In the genomic region with DNA sequence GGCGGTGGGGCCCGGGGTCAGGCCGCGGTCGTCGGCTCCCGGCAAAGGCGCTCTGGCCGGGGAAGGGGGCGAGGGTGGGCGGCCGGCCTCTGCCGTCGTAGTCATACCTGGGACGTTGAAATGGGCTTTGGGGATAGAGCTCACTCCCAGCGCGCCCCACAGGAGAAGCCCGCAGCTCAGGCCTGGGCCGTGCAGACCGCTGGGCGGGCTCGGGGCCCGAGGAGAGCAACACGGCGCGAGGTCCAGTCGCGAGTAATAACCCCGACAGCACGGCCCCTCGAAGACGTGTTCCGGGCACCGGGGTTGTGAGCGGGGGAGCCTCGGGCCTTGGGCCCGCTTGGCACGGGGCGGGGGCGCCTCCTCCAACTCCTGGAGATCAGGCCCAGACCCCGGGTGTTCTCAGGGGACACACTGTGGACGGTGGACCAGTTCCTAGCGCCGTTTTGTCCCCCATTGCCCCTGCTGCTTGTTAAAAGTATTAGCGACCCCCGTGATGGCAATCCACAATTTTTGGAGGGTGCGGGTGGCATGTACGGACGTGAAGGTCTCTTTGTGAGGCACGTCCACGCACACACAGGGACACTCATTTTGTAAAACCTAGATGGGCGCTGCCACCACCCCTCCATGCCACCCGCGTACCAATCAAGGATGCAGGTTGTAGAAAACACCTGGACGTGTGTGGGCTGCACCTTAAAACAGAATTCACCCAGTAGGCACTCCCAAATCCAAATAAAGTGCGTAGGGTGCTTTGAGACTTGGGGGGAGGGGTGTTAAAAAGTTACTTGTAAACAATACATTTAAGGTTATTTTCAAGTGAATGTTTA, we compare ENCODE assay signal across 16 cellular contexts. TPM values are rescaled to one million over a fixed set of nuclear protein-coding genes. Genes with fewer than 3 reads are reported as not detected.
DNase-seq lines count a peak whose midpoint lies in the region; ATAC-seq and TF ChIP-seq lines count a peak whose summit lies in the region.
"Had no signal": no experiment of that assay in that cellular context is flagged by ENCODE, and none has a peak within 500 bp of the region (broad histone marks: within the 10 kb centered on the region; RNA-seq: fewer than 3 reads in every experiment).

No MANE protein-coding gene starts in this region.

- H3K27ac ChIP-seq in hepatocyte (no peak overlapping the region), neural progenitor cell (no peak overlapping the region), tibial artery (peak overlapping the region; percentile 91 to 98)
- H3K27ac ChIP-seq: colonic mucosa, epithelial cell of prostate, neutrophil had no signal

- peaks cover 100% of the 10 kb centered on the region for H3K27me3 ChIP-seq in hepatocyte
- H3K27me3 ChIP-seq in neural progenitor cell, result peaks cover 100% of the 10 kb centered on the region
- no peaks in the 10 kb centered on the region for H3K27me3 ChIP-seq in tibial artery

- peak overlapping the region; percentile 75 for H3K4me2 ChIP-seq in hepatocyte
- H3K4me2 ChIP-seq in neural progenitor cell, result peak overlapping the region; percentile 74

- in situ Hi-C loops in GM13976 (cut with MboI; ENCODE audit: low sequenced_read_pairs, unreplicated experiment), result loop anchor here (25.0 kb wide), 1 partner anchor 567 kb away; no protein-coding TSS in a partner anchor

- H3K36me3 Mint-ChIP-seq in WTC11, result no peaks in the 10 kb centered on the region
- H3K36me3 Mint-ChIP-seq in neural progenitor cell, result no peaks in the 10 kb centered on the region

- H3K4me1 Mint-ChIP-seq in WTC11, result peaks cover 47% of the 10 kb centered on the region
- H3K4me1 Mint-ChIP-seq in neural progenitor cell, result peaks cover 10% of the 10 kb centered on the region

- H3K4me3 Mint-ChIP-seq in WTC11, result peak overlapping the region; percentile 34
- H3K4me3 Mint-ChIP-seq in neural progenitor cell, result no peak overlapping the region

- H3K9me2 ChIP-seq in hepatocyte (replicated peaks; ENCODE audit: insufficient read depth), result no peaks in the 10 kb centered on the region

- H3K9me3 ChIP-seq in hepatocyte (ENCODE audit: low read depth) (no peaks in the 10 kb centered on the region), neural progenitor cell (ENCODE audit: low read depth) (no peaks in the 10 kb centered on the region), tibial artery (no peaks in the 10 kb centered on the region)
- H3K9me3 ChIP-seq: colonic mucosa, gastroesophageal sphincter, neutrophil, thyroid gland had no signal

- DNase-seq in WTC11 (ENCODE audit: low spot score) (no peak), hepatocyte (ENCODE audit: low spot score) (no peak), neural progenitor cell (ENCODE audit: low spot score) (no peak), tibial artery (peak in 1 of 2 donors; percentile 71), COLO668 (lab: John Stamatoyannopoulos, UW; ENCODE audit: unreplicated experiment) (no peak), GM13976 (ENCODE audit: low spot score) (no peak), hepatic stellate cell (ENCODE audit: low spot score) (no peak)
- DNase-seq: activated CD8-positive, alpha-beta memory T cell treated with anti-CD3 and anti-CD28 coated beads, Interleukin-2, amount 50 U/mL, for 4 hours; colonic mucosa; GDM1; MV-4-11; T1000 had no signal

- TF ChIP-seq CTCF in WTC11 (IDR thresholded peaks at IDR 0.05) (no peak), hepatocyte (IDR thresholded peaks at IDR 0.05; ENCODE audit: poor library complexity) (no peak), neural progenitor cell (IDR thresholded peaks at IDR 0.05) (no peak), tibial artery (IDR thresholded peaks at IDR 0.05) (no peak), GM13976 (IDR thresholded peaks at IDR 0.05; ENCODE audit: borderline replicate concordance, control extremely low read depth, extremely low read depth, insufficient read depth, missing control alignments) (no peak)

- peaks cover 99% of the 10 kb centered on the region for H3K27me3 Mint-ChIP-seq in WTC11 (ENCODE audit: low read depth)
- peaks cover 74% of the 10 kb centered on the region for H3K27me3 Mint-ChIP-seq in neural progenitor cell (ENCODE audit: insufficient read depth, low read depth)

- POLR2A ChIA-PET in WTC11 (lab: Charles Lee), result interaction anchor here (1.0 kb wide), 1 partner anchor 13 kb away, joined by 3 read pairs; no protein-coding TSS in a partner anchor

- H3K36me3 ChIP-seq in hepatocyte (replicated peaks; ENCODE audit: insufficient read depth, low read depth) (no peaks in the 10 kb centered on the region), neural progenitor cell (no peaks in the 10 kb centered on the region), tibial artery (peaks cover 0 to 8% (median 0%) of the 10 kb centered on the region in 3 donors)
- H3K36me3 ChIP-seq: colonic mucosa, gastroesophageal sphincter, neutrophil, thyroid gland had no signal

- H3K9me3 Mint-ChIP-seq in WTC11, result no peaks in the 10 kb centered on the region
- H3K9me3 Mint-ChIP-seq in neural progenitor cell, result no peaks in the 10 kb centered on the region

- H2AFZ ChIP-seq in hepatocyte (no peak overlapping the region), neural progenitor cell (replicated peaks) (no peak overlapping the region)

- H3K79me2 ChIP-seq in hepatocyte, result no peaks in the 10 kb centered on the region
- H3K79me2 ChIP-seq in neural progenitor cell (ENCODE audit: low read depth), result no peaks in the 10 kb centered on the region

- 30% methylated on average over 43 of the region's 56 CpGs for WGBS in hepatocyte (ENCODE audit: low lambda C conversion rate, missing lambda C conversion rate)

- H3K4me3 ChIP-seq in hepatocyte (no peak overlapping the region), neural progenitor cell (peak overlapping the region; percentile 34), tibial artery (peak overlapping the region; percentile 91 to 93)
- H3K4me3 ChIP-seq: colonic mucosa had no signal

- H3K9ac ChIP-seq in neural progenitor cell, result no peak overlapping the region

- CTCF ChIA-PET in WTC11 (lab: Charles Lee), result interaction anchor here (0.6 to 5.8 kb wide), 5 partner anchors 9 to 733 kb away, joined by 3 to 30 read pairs (median 3); no protein-coding TSS in a partner anchor

- H3K4me1 ChIP-seq in hepatocyte (ENCODE audit: insufficient read depth) (peaks cover 22% of the 10 kb centered on the region), neural progenitor cell (peaks cover 20% of the 10 kb centered on the region), tibial artery (peaks cover 0 to 51% (median 27%) of the 10 kb centered on the region in 4 donors)
- H3K4me1 ChIP-seq: colonic mucosa had no signal

- H4K20me1 ChIP-seq in hepatocyte (ENCODE audit: insufficient read depth, poor library complexity, severe bottlenecking), result no peaks in the 10 kb centered on the region
- H4K20me1 ChIP-seq in neural progenitor cell (ENCODE audit: low read depth), result peaks cover 94% of the 10 kb centered on the region

- peaks cover 36% of the 10 kb centered on the region for H3F3A ChIP-seq in neural progenitor cell (ENCODE audit: low read depth)

- H3K27ac Mint-ChIP-seq in WTC11 (no peak overlapping the region), neural progenitor cell (no peak overlapping the region)

- intact Hi-C loops in tibial artery (cut with DNase I; ENCODE audit: low total_unique reads), result no loop called here

- peak; percentile 6 for ATAC-seq in WTC11
- ATAC-seq: gastroesophageal sphincter had no signal

TF ChIP-seq in WTC11, 78 proteins besides CTCF, POLR2A, EP300 and RAD21 (continues in another document):
- TF ChIP-seq, protein P1, sequence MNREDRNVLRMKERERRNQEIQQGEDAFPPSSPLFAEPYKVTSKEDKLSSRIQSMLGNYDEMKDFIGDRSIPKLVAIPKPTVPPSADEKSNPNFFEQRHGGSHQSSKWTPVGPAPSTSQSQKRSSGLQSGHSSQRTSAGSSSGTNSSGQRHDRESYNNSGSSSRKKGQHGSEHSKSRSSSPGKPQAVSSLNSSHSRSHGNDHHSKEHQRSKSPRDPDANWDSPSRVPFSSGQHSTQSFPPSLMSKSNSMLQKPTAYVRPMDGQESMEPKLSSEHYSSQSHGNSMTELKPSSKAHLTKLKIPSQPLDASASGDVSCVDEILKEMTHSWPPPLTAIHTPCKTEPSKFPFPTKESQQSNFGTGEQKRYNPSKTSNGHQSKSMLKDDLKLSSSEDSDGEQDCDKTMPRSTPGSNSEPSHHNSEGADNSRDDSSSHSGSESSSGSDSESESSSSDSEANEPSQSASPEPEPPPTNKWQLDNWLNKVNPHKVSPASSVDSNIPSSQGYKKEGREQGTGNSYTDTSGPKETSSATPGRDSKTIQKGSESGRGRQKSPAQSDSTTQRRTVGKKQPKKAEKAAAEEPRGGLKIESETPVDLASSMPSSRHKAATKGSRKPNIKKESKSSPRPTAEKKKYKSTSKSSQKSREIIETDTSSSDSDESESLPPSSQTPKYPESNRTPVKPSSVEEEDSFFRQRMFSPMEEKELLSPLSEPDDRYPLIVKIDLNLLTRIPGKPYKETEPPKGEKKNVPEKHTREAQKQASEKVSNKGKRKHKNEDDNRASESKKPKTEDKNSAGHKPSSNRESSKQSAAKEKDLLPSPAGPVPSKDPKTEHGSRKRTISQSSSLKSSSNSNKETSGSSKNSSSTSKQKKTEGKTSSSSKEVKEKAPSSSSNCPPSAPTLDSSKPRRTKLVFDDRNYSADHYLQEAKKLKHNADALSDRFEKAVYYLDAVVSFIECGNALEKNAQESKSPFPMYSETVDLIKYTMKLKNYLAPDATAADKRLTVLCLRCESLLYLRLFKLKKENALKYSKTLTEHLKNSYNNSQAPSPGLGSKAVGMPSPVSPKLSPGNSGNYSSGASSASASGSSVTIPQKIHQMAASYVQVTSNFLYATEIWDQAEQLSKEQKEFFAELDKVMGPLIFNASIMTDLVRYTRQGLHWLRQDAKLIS (CRISPR knock-in tag; IDR thresholded peaks at IDR 0.05; ENCODE audit: borderline replicate concordance), result no peak
- TF ChIP-seq, protein P2, sequence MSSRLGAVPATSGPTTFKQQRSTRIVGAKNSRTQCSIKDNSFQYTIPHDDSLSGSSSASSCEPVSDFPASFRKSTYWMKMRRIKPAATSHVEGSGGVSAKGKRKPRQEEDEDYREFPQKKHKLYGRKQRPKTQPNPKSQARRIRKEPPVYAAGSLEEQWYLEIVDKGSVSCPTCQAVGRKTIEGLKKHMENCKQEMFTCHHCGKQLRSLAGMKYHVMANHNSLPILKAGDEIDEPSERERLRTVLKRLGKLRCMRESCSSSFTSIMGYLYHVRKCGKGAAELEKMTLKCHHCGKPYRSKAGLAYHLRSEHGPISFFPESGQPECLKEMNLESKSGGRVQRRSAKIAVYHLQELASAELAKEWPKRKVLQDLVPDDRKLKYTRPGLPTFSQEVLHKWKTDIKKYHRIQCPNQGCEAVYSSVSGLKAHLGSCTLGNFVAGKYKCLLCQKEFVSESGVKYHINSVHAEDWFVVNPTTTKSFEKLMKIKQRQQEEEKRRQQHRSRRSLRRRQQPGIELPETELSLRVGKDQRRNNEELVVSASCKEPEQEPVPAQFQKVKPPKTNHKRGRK (CRISPR knock-in tag; IDR thresholded peaks at IDR 0.05; ENCODE audit: borderline replicate concordance), result no peak

RNA-seq across cellular contexts. Expression of a gene that starts 11.0 kb away (rescaled TPM):
- 6.1 to 10.7 TPM (median 7.2 TPM) in 3 replicates for total RNA-seq in WTC11 (2021)
- 1.1 and 1.2 TPM in 2 replicates for total RNA-seq in hepatocyte
- 0.60 and 1.1 TPM in 2 replicates for polyA plus RNA-seq in hepatocyte
- total RNA-seq in neural progenitor cell (ENCODE audit: low replicate concordance), result 0.09 and 0.45 TPM in 2 replicates

Comparison
In these comparisons a context has a peak if more than half of its experiments do, and no peak if none do; other contexts are left out.
1. H3K27ac ChIP-seq: peak in tibial artery (2 of 2); none in hepatocyte (single experiment) and neural progenitor cell (single experiment).